Comparison of ENCODE assay signal across 8 cellular contexts in genomic region chr22:41919357-41920224, GRCh38. TPM values are rescaled to one million over a fixed set of nuclear protein-coding genes. Genes with fewer than 3 reads are reported as not detected.
DNase-seq lines count a peak whose midpoint lies in the region; ATAC-seq and TF ChIP-seq lines count a peak whose summit lies in the region.

No MANE protein-coding gene starts in this region.

- no peak for TF ChIP-seq EP300 in esophagus muscularis mucosa (IDR thresholded peaks at IDR 0.05)

- POLR2A ChIA-PET in AG04450 (lab: Yijun Ruan, JAX): no interaction called here
- POLR2A ChIA-PET in naive thymus-derived CD8-positive, alpha-beta T cell (lab: Charles Lee): interaction anchor here (0.6 to 2.5 kb wide), 8 partner anchors 8 to 231 kb away, joined by 3 to 6 read pairs (median 4); partner anchors contain the start of genes SNU13, SREBF2 and TNFRSF13C

- peaks cover 2% of the 10 kb centered on the region for H3K36me3 Mint-ChIP-seq in activated CD4-positive, alpha-beta T cell treated with anti-CD3 and anti-CD28 coated beads, Interleukin-2, amount 10 ng/mL, durations not matched to agents 24 days and 14 days (ENCODE audit: low read depth)
- no peaks in the 10 kb centered on the region for H3K36me3 Mint-ChIP-seq in naive thymus-derived CD8-positive, alpha-beta T cell

- intact Hi-C loops in activated CD4-positive, alpha-beta T cell treated with anti-CD3 and anti-CD28 coated beads, Interleukin-2, amount 10 ng/mL, durations not matched to agents 24 days and 14 days (cut with micrococcal nuclease): loop anchor here (2.0 kb wide), 1 partner anchor 21 kb away; no protein-coding TSS in a partner anchor
- intact Hi-C loops in esophagus muscularis mucosa (cut with DNase I): no loop called here

- H3K27me3 Mint-ChIP-seq in activated CD4-positive, alpha-beta T cell treated with anti-CD3 and anti-CD28 coated beads, Interleukin-2, amount 10 ng/mL, durations not matched to agents 24 days and 14 days: peaks cover 20% of the 10 kb centered on the region
- peaks cover 5 to 18% (median 10%) of the 10 kb centered on the region in 5 donors for H3K27me3 Mint-ChIP-seq in naive thymus-derived CD8-positive, alpha-beta T cell

- no peaks in the 10 kb centered on the region for H3K9me3 Mint-ChIP-seq in activated CD4-positive, alpha-beta T cell treated with anti-CD3 and anti-CD28 coated beads, Interleukin-2, amount 10 ng/mL, durations not matched to agents 24 days and 14 days
- no peaks in the 10 kb centered on the region for H3K9me3 Mint-ChIP-seq in naive thymus-derived CD8-positive, alpha-beta T cell

- peak overlapping the region; percentile 49 for H3K4me3 ChIP-seq in AG04450 (ENCODE audit: low read depth, low read length)
- peak overlapping the region; percentile 54 to 60 (median 58) for H3K4me3 ChIP-seq in esophagus muscularis mucosa

- H3K4me3 Mint-ChIP-seq in activated CD4-positive, alpha-beta T cell treated with anti-CD3 and anti-CD28 coated beads, Interleukin-2, amount 10 ng/mL, durations not matched to agents 24 days and 14 days: peak overlapping the region; percentile 73
- peak overlapping the region; percentile 52 to 78 (median 70) for H3K4me3 Mint-ChIP-seq in naive thymus-derived CD8-positive, alpha-beta T cell

- DNase-seq in AG04450 (ENCODE audit: low read depth, low spot score): no peak
- peak; percentile 83 for DNase-seq in activated CD4-positive, alpha-beta T cell treated with anti-CD3 and anti-CD28 coated beads, Interleukin-2, amount 10 ng/mL, durations not matched to agents 24 days and 14 days
- DNase-seq in esophagus muscularis mucosa (ENCODE audit: extremely low spot score): no peak
- peak in 7 of 10 donors; percentile 37 to 78 (median 42) for DNase-seq in naive thymus-derived CD8-positive, alpha-beta T cell
- DNase-seq in NCI-H187 (lab: John Stamatoyannopoulos, UW): no peak
- no peak for DNase-seq in NCI-H226

- no peaks in the 10 kb centered on the region for H3K36me3 ChIP-seq in esophagus muscularis mucosa

- H3K27me3 ChIP-seq in AG04450 (ENCODE audit: control insufficient read depth, insufficient read depth, low read length): peaks cover 27% of the 10 kb centered on the region
- peaks cover 12 to 76% (median 31%) of the 10 kb centered on the region in 4 donors for H3K27me3 ChIP-seq in esophagus muscularis mucosa

- WGBS in esophagus muscularis mucosa: 6% methylated on average over 20 of the region's 62 CpGs

- peak overlapping the region; percentile 63 for H3K27ac Mint-ChIP-seq in activated CD4-positive, alpha-beta T cell treated with anti-CD3 and anti-CD28 coated beads, Interleukin-2, amount 10 ng/mL, durations not matched to agents 24 days and 14 days
- peak overlapping the region in 4 of 10 donors; percentile 43 to 61 (median 52) for H3K27ac Mint-ChIP-seq in naive thymus-derived CD8-positive, alpha-beta T cell

- TF ChIP-seq POLR2A in esophagus muscularis mucosa (IDR thresholded peaks at IDR 0.05; ENCODE audit: low read depth): no peak

- H3K4me1 Mint-ChIP-seq in activated CD4-positive, alpha-beta T cell treated with anti-CD3 and anti-CD28 coated beads, Interleukin-2, amount 10 ng/mL, durations not matched to agents 24 days and 14 days: peaks cover 18% of the 10 kb centered on the region
- peaks cover 0 to 48% (median 24%) of the 10 kb centered on the region in 4 donors for H3K4me1 Mint-ChIP-seq in naive thymus-derived CD8-positive, alpha-beta T cell

- peaks cover 4% of the 10 kb centered on the region; the same call in 1 of the 2 replicates for H3K9me3 ChIP-seq in AG04450 (ENCODE audit: control insufficient read depth, insufficient read depth, low read length)
- H3K9me3 ChIP-seq in esophagus muscularis mucosa: no peaks in the 10 kb centered on the region

- H3K4me1 ChIP-seq in esophagus muscularis mucosa: peaks cover 27 to 38% (median 29%) of the 10 kb centered on the region in 4 donors

- H3K27ac ChIP-seq in AG04450 (ENCODE audit: low read depth, low read length) (no peak overlapping the region), esophagus muscularis mucosa (replicated peaks in 1 of 4) (no peak overlapping the region)

- ATAC-seq in GM18870 (IDR thresholded peaks at IDR 0.05; ENCODE audit: unreplicated experiment) (peak; percentile 33), HG03139 (IDR thresholded peaks at IDR 0.05; ENCODE audit: unreplicated experiment) (peak; percentile 39)
- ATAC-seq in naive thymus-derived CD8-positive, alpha-beta T cell: peak; percentile 48 to 56

- TF ChIP-seq CTCF in AG04450 (IDR thresholded peaks at IDR 0.05; ENCODE audit: low read depth, low read length) (no peak), esophagus muscularis mucosa (IDR thresholded peaks at IDR 0.05) (no peak)

- CTCF ChIA-PET in AG04450 (lab: Charles Lee): interaction anchor here (0.6 to 1.7 kb wide), 3 partner anchors 21 to 222 kb away, joined by 3 to 5 read pairs (median 5); no protein-coding TSS in a partner anchor

RNA-seq across cellular contexts. Expression of gene SHISA8, which starts 4.7 kb away (rescaled TPM):
- polyA plus RNA-seq in AG04450 (2011; rRNA removed): not detected in 2 replicates
- polyA minus RNA-seq in AG04450 (2011; rRNA and poly(A)+ RNA removed): not detected in 2 replicates
- total RNA-seq in activated CD4-positive, alpha-beta T cell treated with anti-CD3 and anti-CD28 coated beads, Interleukin-2, amount 10 ng/mL, durations not matched to agents 24 days and 14 days: 5.3 and 5.7 TPM in 2 replicates
- under 1 TPM in 1 of 4 donors, not detected in 3; 0.83 TPM for total RNA-seq in esophagus muscularis mucosa
- total RNA-seq in naive thymus-derived CD8-positive, alpha-beta T cell: under 1 TPM in 1 of 2 experiments, not detected in 1; 0.44 TPM
- polyA plus RNA-seq in naive thymus-derived CD8-positive, alpha-beta T cell: not detected

RNA-seq across cellular contexts. Expression of gene TNFRSF13C, which starts 7.0 kb away (rescaled TPM):
- 0.06 and 0.07 TPM in 2 replicates for polyA plus RNA-seq in AG04450 (2011; rRNA removed)
- 0.13 and 0.23 TPM in 2 replicates for polyA minus RNA-seq in AG04450 (2011; rRNA and poly(A)+ RNA removed)
- total RNA-seq in activated CD4-positive, alpha-beta T cell treated with anti-CD3 and anti-CD28 coated beads, Interleukin-2, amount 10 ng/mL, durations not matched to agents 24 days and 14 days: 3.4 TPM in 2 replicates
- under 1 TPM in 2 of 4 donors, not detected in 2; 0.17 to 0.33 TPM for total RNA-seq in esophagus muscularis mucosa
- total RNA-seq in naive thymus-derived CD8-positive, alpha-beta T cell: 10 to 100 TPM; 16.8 to 18.3 TPM
- under 1 TPM; 0.29 to 0.82 (median 0.56) TPM for polyA plus RNA-seq in naive thymus-derived CD8-positive, alpha-beta T cell

RNA-seq across cellular contexts. Expression of gene CENPM, which starts 27.4 kb away (rescaled TPM):
- polyA plus RNA-seq in AG04450 (2011; rRNA removed): 5.1 and 6.8 TPM in 2 replicates
- polyA minus RNA-seq in AG04450 (2011; rRNA and poly(A)+ RNA removed): 3.9 and 4.1 TPM in 2 replicates
- 86.9 and 88.6 TPM in 2 replicates for total RNA-seq in activated CD4-positive, alpha-beta T cell treated with anti-CD3 and anti-CD28 coated beads, Interleukin-2, amount 10 ng/mL, durations not matched to agents 24 days and 14 days
- total RNA-seq in esophagus muscularis mucosa: not detected
- total RNA-seq in naive thymus-derived CD8-positive, alpha-beta T cell: 1 to 10 TPM; 3.2 to 3.6 TPM
- polyA plus RNA-seq in naive thymus-derived CD8-positive, alpha-beta T cell: 1 to 10 TPM; 2.1 to 7.2 (median 2.3) TPM

RNA-seq across cellular contexts. Expression of gene SEPTIN3, which starts 49.7 kb away (rescaled TPM):
- 0.22 and 0.24 TPM in 2 replicates for polyA plus RNA-seq in AG04450 (2011; rRNA removed)
- 0.17 and 0.23 TPM in 2 replicates for polyA minus RNA-seq in AG04450 (2011; rRNA and poly(A)+ RNA removed)
- total RNA-seq in activated CD4-positive, alpha-beta T cell treated with anti-CD3 and anti-CD28 coated beads, Interleukin-2, amount 10 ng/mL, durations not matched to agents 24 days and 14 days: 5.7 and 6.8 TPM in 2 replicates
- under 1 TPM; under 0.01 to 0.50 (median 0.36) TPM for total RNA-seq in esophagus muscularis mucosa
- under 1 TPM in 1 of 2 experiments, not detected in 1; 0.18 TPM for total RNA-seq in naive thymus-derived CD8-positive, alpha-beta T cell
- not detected for polyA plus RNA-seq in naive thymus-derived CD8-positive, alpha-beta T cell

Comparison
In these comparisons a context has a peak if more than half of its experiments do, and no peak if none do; other contexts are left out.
1. DNase-seq: peak in activated CD4-positive, alpha-beta T cell treated with anti-CD3 and anti-CD28 coated beads, Interleukin-2, amount 10 ng/mL, durations not matched to agents 24 days and 14 days (single experiment) and naive thymus-derived CD8-positive, alpha-beta T cell (7 of 10); none in AG04450 (single experiment), esophagus muscularis mucosa (single experiment), NCI-H187 (0 of 2) and NCI-H226 (single experiment).
2. RNA of gene CENPM, which starts 27.4 kb away (total RNA-seq): 86.9 to 88.6 TPM in activated CD4-positive, alpha-beta T cell treated with anti-CD3 and anti-CD28 coated beads, Interleukin-2, amount 10 ng/mL, durations not matched to agents 24 days and 14 days; 3.2 to 3.6 TPM in naive thymus-derived CD8-positive, alpha-beta T cell and not detected in esophagus muscularis mucosa; every median in the first group is over 10 times any median in the second.
3. Peak in every context shown above with its lines, with median percentiles within 50 percentile points of each other: ATAC-seq.